8 cellular contexts compared by ENCODE assay signal in genomic region chr4:44927361-44928061, GRCh38.
DNase-seq lines count a peak whose midpoint lies in the region; ATAC-seq and TF ChIP-seq lines count a peak whose summit lies in the region.

No MANE protein-coding gene starts in this region.

- peaks cover 2% of the 10 kb centered on the region for H3K27me3 Mint-ChIP-seq in neural progenitor cell (ENCODE audit: insufficient read depth, low read depth)

- peaks cover 4% of the 10 kb centered on the region for H3K4me1 Mint-ChIP-seq in neural progenitor cell

- H3K4me1 ChIP-seq in neural progenitor cell: no peaks in the 10 kb centered on the region

- no peak overlapping the region for H3K9ac ChIP-seq in neural progenitor cell

- no peaks in the 10 kb centered on the region for H3K27me3 ChIP-seq in brain microvascular endothelial cell (replicated peaks)
- H3K27me3 ChIP-seq in neural progenitor cell: no peaks in the 10 kb centered on the region

- no peak overlapping the region for H3K4me2 ChIP-seq in neural progenitor cell

- no peaks in the 10 kb centered on the region for H4K20me1 ChIP-seq in neural progenitor cell (ENCODE audit: low read depth)

- no peak overlapping the region for H3K4me3 Mint-ChIP-seq in neural progenitor cell

- in situ Hi-C loops in brain microvascular endothelial cell (cut with HindIII; ENCODE audit: low pct_ligation_motif_present, low sequenced_read_pairs): no loop called here

- H3K27ac ChIP-seq in brain microvascular endothelial cell (no peak overlapping the region), neural progenitor cell (no peak overlapping the region)

- TF ChIP-seq CTCF in brain microvascular endothelial cell (IDR thresholded peaks at IDR 0.05; ENCODE audit: low read depth, low read length, missing control alignments) (peak; percentile 23), neural progenitor cell (IDR thresholded peaks at IDR 0.05) (peak; percentile 71)

- no peaks in the 10 kb centered on the region for H3K79me2 ChIP-seq in neural progenitor cell (ENCODE audit: low read depth)

- ATAC-seq in GM21515 (IDR thresholded peaks at IDR 0.05; ENCODE audit: unreplicated experiment) (peak; percentile 59), GM18873 (IDR thresholded peaks at IDR 0.05; ENCODE audit: low FRiP score, unreplicated experiment) (no peak), GM19452 (IDR thresholded peaks at IDR 0.05; ENCODE audit: unreplicated experiment) (no peak)
- ATAC-seq in stimulated activated naive CD8-positive, alpha-beta T cell treated with anti-CD3 and anti-CD28 coated beads, Interleukin-15, Interleukin-2, amounts not matched to agents 100 U/mL and 50 U/mL, for 24 hours: no peak

- H3F3A ChIP-seq in neural progenitor cell (ENCODE audit: low read depth): no peaks in the 10 kb centered on the region

- no peaks in the 10 kb centered on the region for H3K9me3 Mint-ChIP-seq in neural progenitor cell

- no peak overlapping the region for H3K4me3 ChIP-seq in brain microvascular endothelial cell (ENCODE audit: low read depth, low read length)
- no peak overlapping the region for H3K4me3 ChIP-seq in neural progenitor cell

- H3K36me3 ChIP-seq in brain microvascular endothelial cell (replicated peaks): no peaks in the 10 kb centered on the region
- no peaks in the 10 kb centered on the region for H3K36me3 ChIP-seq in neural progenitor cell

- peak overlapping the region; percentile 11 for H2AFZ ChIP-seq in neural progenitor cell (replicated peaks)

- H3K36me3 Mint-ChIP-seq in neural progenitor cell: no peaks in the 10 kb centered on the region

- no peaks in the 10 kb centered on the region for H3K9me3 ChIP-seq in neural progenitor cell (ENCODE audit: low read depth)

- no peak overlapping the region for H3K27ac Mint-ChIP-seq in neural progenitor cell

- DNase-seq in Ammon's horn (ENCODE audit: low spot score) (peak; percentile 12), NCI-H146 (lab: John Stamatoyannopoulos, UW) (peak; percentile 31), brain microvascular endothelial cell (no peak), neural progenitor cell (ENCODE audit: low spot score) (peak; percentile 58)
- no peak for DNase-seq in stimulated activated naive CD8-positive, alpha-beta T cell treated with anti-CD3 and anti-CD28 coated beads, Interleukin-15, Interleukin-2, amounts not matched to agents 100 U/mL and 50 U/mL, for 24 hours

Comparison
In these comparisons a context has a peak if more than half of its experiments do, and no peak if none do; other contexts are left out.
1. DNase-seq: peak in Ammon's horn (single experiment), NCI-H146 (single experiment) and neural progenitor cell (single experiment); none in brain microvascular endothelial cell (single experiment) and stimulated activated naive CD8-positive, alpha-beta T cell treated with anti-CD3 and anti-CD28 coated beads, Interleukin-15, Interleukin-2, amounts not matched to agents 100 U/mL and 50 U/mL, for 24 hours (single experiment).